In the genomic region with DNA sequence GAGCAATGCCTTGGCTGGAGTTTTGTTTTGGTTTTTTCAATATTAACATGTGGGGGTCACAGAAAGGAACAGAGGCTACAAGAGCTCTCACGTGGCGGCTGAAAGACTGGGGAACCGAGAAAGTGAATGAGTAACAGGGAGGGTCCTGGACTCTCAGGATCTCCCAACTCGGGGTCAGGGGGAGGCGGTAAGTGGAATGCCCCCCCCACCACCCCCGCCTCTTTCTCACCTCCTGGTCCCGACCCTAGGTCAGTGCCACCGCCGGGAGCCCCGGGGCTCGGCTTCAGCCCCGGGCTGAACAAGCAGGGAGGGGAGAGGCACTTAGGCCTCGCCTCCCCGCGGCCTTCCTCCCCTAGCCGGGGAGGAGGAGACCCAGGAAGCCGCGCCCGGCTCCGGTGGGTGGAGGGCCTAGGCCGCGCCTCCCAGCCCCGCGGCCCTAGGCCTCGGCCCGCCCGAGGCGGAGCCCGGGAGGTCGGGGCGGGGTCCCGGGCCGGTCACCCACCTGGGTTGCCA, we compare ENCODE assay signal across 8 cellular contexts. TPM values are rescaled to one million over a fixed set of nuclear protein-coding genes. Genes with fewer than 3 reads are reported as not detected.
DNase-seq lines count a peak whose midpoint lies in the region; ATAC-seq and TF ChIP-seq lines count a peak whose summit lies in the region.
"Not testable (repeated sequence)": the region's sequence is repeated elsewhere in the genome, so short reads cannot be mapped to it uniquely, and the experiment has no call there.

No MANE protein-coding gene starts in this region.

- peak overlapping the region; percentile 66 for H3K27ac ChIP-seq in Karpas-422 (ENCODE audit: low read length)

- not testable (repeated sequence) for TF ChIP-seq CTCF in fibroblast of the aortic adventitia (IDR thresholded peaks at IDR 0.05; ENCODE audit: insufficient read depth, low read length); nephron progenitor cell (IDR thresholded peaks at IDR 0.05)

- not testable (repeated sequence) for H3K27me3 Mint-ChIP-seq in activated T-helper 2 cell treated with anti-CD3 and anti-CD28 coated beads, Interferon-gamma antibody, Interleukin-2, Interleukin-4, amounts not matched to agents 10 μg/mL and 5 μg/mL and 100 μg/mL, durations not matched to agents 14 hours and 24 hours and 36 hours (ENCODE audit: low read depth); nephron progenitor cell (ENCODE audit: low read depth, poor library complexity); stimulated activated memory B cell treated with anti-CD40 and anti-IgM and Interleukin-4, amounts not matched to agents 10 μg/mL and 1 μg/mL and 100 μg/mL, for 72 hours

- not testable (repeated sequence) for H4K20me1 ChIP-seq in Karpas-422 (ENCODE audit: insufficient read depth, low read depth, low read length)

- peak overlapping the region; percentile 77 for H3K9ac ChIP-seq in Karpas-422 (ENCODE audit: low read length)

- not testable (repeated sequence) for H3K27me3 ChIP-seq in Karpas-422 (ENCODE audit: low read length)

- not testable (repeated sequence) for H3K9me3 ChIP-seq in Karpas-422 (ENCODE audit: low read length)

- peak; percentile 84 for DNase-seq in EH (ENCODE audit: low read depth)
- peak; percentile 77 for DNase-seq in GOT3 (lab: John Stamatoyannopoulos, UW)
- peak; percentile 92 for DNase-seq in Karpas-422
- DNase-seq in SIG-M5 treated with dmso at 0.1 percent for 504 hours (lab: John Stamatoyannopoulos, UW; ENCODE audit: unreplicated experiment), result peak; percentile 39
- DNase-seq in activated T-helper 2 cell treated with anti-CD3 and anti-CD28 coated beads, Interferon-gamma antibody, Interleukin-2, Interleukin-4, amounts not matched to agents 10 μg/mL and 5 μg/mL and 100 μg/mL, durations not matched to agents 14 hours and 24 hours and 36 hours (ENCODE audit: low spot score), result peak; percentile 86
- peak; percentile 59 for DNase-seq in fibroblast of the aortic adventitia (ENCODE audit: low read depth)
- DNase-seq in nephron progenitor cell, result peak; percentile 79

- H3K4me3 ChIP-seq in Karpas-422 (ENCODE audit: low read length), result peak overlapping the region; percentile 74
- H3K4me3 ChIP-seq in fibroblast of the aortic adventitia (ENCODE audit: low read depth, low read length), result peak overlapping the region; percentile 63

- peak overlapping the region; percentile 90 for H3K4me2 ChIP-seq in Karpas-422 (ENCODE audit: low read depth, low read length, poor library complexity, severe bottlenecking)

- H3K4me1 ChIP-seq in Karpas-422 (ENCODE audit: low read length), result peaks cover 14% of the 10 kb centered on the region

- not testable (repeated sequence) for H3K36me3 ChIP-seq in Karpas-422 (ENCODE audit: insufficient read depth, low read length)

- H3K9me2 ChIP-seq in Karpas-422 (replicated peaks; ENCODE audit: insufficient read depth, low read length), result not testable (repeated sequence)

- peak; percentile 96 for ATAC-seq in stimulated activated memory B cell treated with anti-CD40 and anti-IgM and Interleukin-4, amounts not matched to agents 10 μg/mL and 1 μg/mL and 100 μg/mL, for 72 hours

- H3K9me3 Mint-ChIP-seq in activated T-helper 2 cell treated with anti-CD3 and anti-CD28 coated beads, Interferon-gamma antibody, Interleukin-2, Interleukin-4, amounts not matched to agents 10 μg/mL and 5 μg/mL and 100 μg/mL, durations not matched to agents 14 hours and 24 hours and 36 hours; nephron progenitor cell; stimulated activated memory B cell treated with anti-CD40 and anti-IgM and Interleukin-4, amounts not matched to agents 10 μg/mL and 1 μg/mL and 100 μg/mL, for 72 hours: not testable (repeated sequence)

- not testable (repeated sequence) for H3K36me3 Mint-ChIP-seq in activated T-helper 2 cell treated with anti-CD3 and anti-CD28 coated beads, Interferon-gamma antibody, Interleukin-2, Interleukin-4, amounts not matched to agents 10 μg/mL and 5 μg/mL and 100 μg/mL, durations not matched to agents 14 hours and 24 hours and 36 hours (ENCODE audit: low read depth); nephron progenitor cell (ENCODE audit: low read depth); stimulated activated memory B cell treated with anti-CD40 and anti-IgM and Interleukin-4, amounts not matched to agents 10 μg/mL and 1 μg/mL and 100 μg/mL, for 72 hours

- not testable (repeated sequence) for H2AFZ ChIP-seq in Karpas-422 (ENCODE audit: low read length)

- H3K4me1 Mint-ChIP-seq in activated T-helper 2 cell treated with anti-CD3 and anti-CD28 coated beads, Interferon-gamma antibody, Interleukin-2, Interleukin-4, amounts not matched to agents 10 μg/mL and 5 μg/mL and 100 μg/mL, durations not matched to agents 14 hours and 24 hours and 36 hours (ENCODE audit: low read depth), result peaks cover 15% of the 10 kb centered on the region
- peaks cover 22% of the 10 kb centered on the region for H3K4me1 Mint-ChIP-seq in nephron progenitor cell
- H3K4me1 Mint-ChIP-seq in stimulated activated memory B cell treated with anti-CD40 and anti-IgM and Interleukin-4, amounts not matched to agents 10 μg/mL and 1 μg/mL and 100 μg/mL, for 72 hours, result peaks cover 43% of the 10 kb centered on the region

- peak overlapping the region; percentile 95 for H3K27ac Mint-ChIP-seq in activated T-helper 2 cell treated with anti-CD3 and anti-CD28 coated beads, Interferon-gamma antibody, Interleukin-2, Interleukin-4, amounts not matched to agents 10 μg/mL and 5 μg/mL and 100 μg/mL, durations not matched to agents 14 hours and 24 hours and 36 hours
- H3K27ac Mint-ChIP-seq in nephron progenitor cell, result peak overlapping the region; percentile 96
- peak overlapping the region; percentile 80 for H3K27ac Mint-ChIP-seq in stimulated activated memory B cell treated with anti-CD40 and anti-IgM and Interleukin-4, amounts not matched to agents 10 μg/mL and 1 μg/mL and 100 μg/mL, for 72 hours

- peaks cover 39% of the 10 kb centered on the region for H3K79me2 ChIP-seq in Karpas-422 (ENCODE audit: low read length)

- intact Hi-C loops in activated T-helper 2 cell treated with anti-CD3 and anti-CD28 coated beads, Interferon-gamma antibody, Interleukin-2, Interleukin-4, amounts not matched to agents 10 μg/mL and 5 μg/mL and 100 μg/mL, durations not matched to agents 14 hours and 24 hours and 36 hours (cut with micrococcal nuclease), result loop anchor here (2.0 kb wide), 1 partner anchor 36 kb away; a partner anchor contains a TSS

- peak overlapping the region; percentile 95 for H3K4me3 Mint-ChIP-seq in activated T-helper 2 cell treated with anti-CD3 and anti-CD28 coated beads, Interferon-gamma antibody, Interleukin-2, Interleukin-4, amounts not matched to agents 10 μg/mL and 5 μg/mL and 100 μg/mL, durations not matched to agents 14 hours and 24 hours and 36 hours (ENCODE audit: low read depth)
- H3K4me3 Mint-ChIP-seq in nephron progenitor cell, result peak overlapping the region; percentile 97
- H3K4me3 Mint-ChIP-seq in stimulated activated memory B cell treated with anti-CD40 and anti-IgM and Interleukin-4, amounts not matched to agents 10 μg/mL and 1 μg/mL and 100 μg/mL, for 72 hours, result peak overlapping the region; percentile 93

RNA-seq across cellular contexts. Expression of a gene that starts 20.6 kb away (rescaled TPM):
- total RNA-seq in Karpas-422 (2014; rRNA removed; shearing (Covaris generic); ENCODE audit: low replicate concordance), result 45.4 and 65.1 TPM in 2 replicates
- total RNA-seq in activated T-helper 2 cell treated with anti-CD3 and anti-CD28 coated beads, Interferon-gamma antibody, Interleukin-2, Interleukin-4, amounts not matched to agents 10 μg/mL and 5 μg/mL and 100 μg/mL, durations not matched to agents 14 hours and 24 hours and 36 hours, result 80.1 and 84.5 TPM in 2 replicates
- total RNA-seq in fibroblast of the aortic adventitia (ENCODE audit: low replicate concordance), result 25.2 and 37.5 TPM in 2 replicates

RNA-seq across cellular contexts. Expression of a gene that starts 35.8 kb away (rescaled TPM):
- 31.2 and 45.5 TPM in 2 replicates for total RNA-seq in Karpas-422 (2014; rRNA removed; shearing (Covaris generic); ENCODE audit: low replicate concordance)
- total RNA-seq in activated T-helper 2 cell treated with anti-CD3 and anti-CD28 coated beads, Interferon-gamma antibody, Interleukin-2, Interleukin-4, amounts not matched to agents 10 μg/mL and 5 μg/mL and 100 μg/mL, durations not matched to agents 14 hours and 24 hours and 36 hours, result 63.4 and 64.4 TPM in 2 replicates
- 26.1 and 38.0 TPM in 2 replicates for total RNA-seq in fibroblast of the aortic adventitia (ENCODE audit: low replicate concordance)

RNA-seq across cellular contexts. Expression of a gene that starts 40.1 kb away (rescaled TPM):
- total RNA-seq in Karpas-422 (2014; rRNA removed; shearing (Covaris generic); ENCODE audit: low replicate concordance), result not detected in 2 replicates
- 3.4 and 4.3 TPM in 2 replicates for total RNA-seq in activated T-helper 2 cell treated with anti-CD3 and anti-CD28 coated beads, Interferon-gamma antibody, Interleukin-2, Interleukin-4, amounts not matched to agents 10 μg/mL and 5 μg/mL and 100 μg/mL, durations not matched to agents 14 hours and 24 hours and 36 hours
- not detected in 2 replicates for total RNA-seq in fibroblast of the aortic adventitia (ENCODE audit: low replicate concordance)

RNA-seq across cellular contexts. Expression of a gene that starts 47.8 kb away (rescaled TPM):
- 64.1 and 117 TPM in 2 replicates for total RNA-seq in Karpas-422 (2014; rRNA removed; shearing (Covaris generic); ENCODE audit: low replicate concordance)
- total RNA-seq in activated T-helper 2 cell treated with anti-CD3 and anti-CD28 coated beads, Interferon-gamma antibody, Interleukin-2, Interleukin-4, amounts not matched to agents 10 μg/mL and 5 μg/mL and 100 μg/mL, durations not matched to agents 14 hours and 24 hours and 36 hours, result 169 and 173 TPM in 2 replicates
- total RNA-seq in fibroblast of the aortic adventitia (ENCODE audit: low replicate concordance), result 0.09 TPM in 1 of 2 replicates, not detected in the other

Comparison
In these comparisons a context has a peak if more than half of its experiments do, and no peak if none do; other contexts are left out.
1. Peak in every context shown above with its lines: DNase-seq, ATAC-seq, H3K4me3 ChIP-seq and H3K27ac ChIP-seq.
2. DNase-seq: peak in every context shown above with its lines; median percentile 92 in Karpas-422; 86 in activated T-helper 2 cell treated with anti-CD3 and anti-CD28 coated beads, Interferon-gamma antibody, Interleukin-2, Interleukin-4, amounts not matched to agents 10 μg/mL and 5 μg/mL and 100 μg/mL, durations not matched to agents 14 hours and 24 hours and 36 hours; 84 in EH; 79 in nephron progenitor cell; 77 in GOT3; 59 in fibroblast of the aortic adventitia; 39 in SIG-M5 treated with dmso at 0.1 percent for 504 hours.